In the genomic region with DNA sequence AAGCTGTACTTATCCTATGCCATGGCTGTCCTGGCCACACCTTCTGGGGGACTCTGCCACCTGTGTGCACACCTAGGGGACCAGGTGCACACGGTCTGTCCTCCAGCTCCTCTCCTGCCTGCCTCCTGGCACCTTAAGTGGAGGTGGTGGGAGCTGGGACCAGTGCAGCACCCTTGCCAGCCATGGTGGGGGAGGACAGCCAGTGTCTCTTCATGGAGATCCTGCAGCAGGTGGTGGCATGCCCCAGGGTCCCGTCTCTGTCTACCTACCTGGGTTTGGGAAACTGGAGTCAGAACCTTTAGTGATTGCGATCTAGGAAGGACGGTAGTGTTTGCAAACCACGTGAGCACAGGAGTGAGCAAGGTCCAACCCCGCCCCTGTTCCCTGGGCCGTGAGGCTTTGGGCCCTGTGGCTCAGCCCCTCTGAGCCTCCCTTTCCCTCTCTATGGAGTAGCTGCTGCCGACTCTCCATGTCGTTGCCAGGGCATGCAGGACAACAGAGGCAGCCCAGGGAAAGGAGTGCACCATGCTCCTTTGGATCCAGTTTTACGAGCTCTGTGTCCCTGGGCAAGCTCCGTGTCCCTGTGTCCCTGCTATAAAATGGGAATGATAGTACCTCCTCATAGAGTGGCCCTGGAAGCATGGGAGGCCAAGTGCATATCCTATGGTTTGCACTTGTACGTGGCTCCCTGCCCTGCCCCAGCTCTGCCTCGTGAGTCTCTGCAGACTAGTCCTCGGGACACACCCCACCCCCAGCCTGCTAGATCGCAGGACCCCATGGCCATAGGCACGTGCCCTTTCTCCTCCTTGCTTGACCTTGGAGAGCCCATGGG, we compare ENCODE assay signal across 1 cellular context.
TF ChIP-seq lines count a peak whose summit lies in the region.

No MANE protein-coding gene starts in this region.

TF ChIP-seq in WTC11, 78 proteins besides CTCF, POLR2A, EP300 and RAD21 (continued from another document):
- TF ChIP-seq, protein P1, sequence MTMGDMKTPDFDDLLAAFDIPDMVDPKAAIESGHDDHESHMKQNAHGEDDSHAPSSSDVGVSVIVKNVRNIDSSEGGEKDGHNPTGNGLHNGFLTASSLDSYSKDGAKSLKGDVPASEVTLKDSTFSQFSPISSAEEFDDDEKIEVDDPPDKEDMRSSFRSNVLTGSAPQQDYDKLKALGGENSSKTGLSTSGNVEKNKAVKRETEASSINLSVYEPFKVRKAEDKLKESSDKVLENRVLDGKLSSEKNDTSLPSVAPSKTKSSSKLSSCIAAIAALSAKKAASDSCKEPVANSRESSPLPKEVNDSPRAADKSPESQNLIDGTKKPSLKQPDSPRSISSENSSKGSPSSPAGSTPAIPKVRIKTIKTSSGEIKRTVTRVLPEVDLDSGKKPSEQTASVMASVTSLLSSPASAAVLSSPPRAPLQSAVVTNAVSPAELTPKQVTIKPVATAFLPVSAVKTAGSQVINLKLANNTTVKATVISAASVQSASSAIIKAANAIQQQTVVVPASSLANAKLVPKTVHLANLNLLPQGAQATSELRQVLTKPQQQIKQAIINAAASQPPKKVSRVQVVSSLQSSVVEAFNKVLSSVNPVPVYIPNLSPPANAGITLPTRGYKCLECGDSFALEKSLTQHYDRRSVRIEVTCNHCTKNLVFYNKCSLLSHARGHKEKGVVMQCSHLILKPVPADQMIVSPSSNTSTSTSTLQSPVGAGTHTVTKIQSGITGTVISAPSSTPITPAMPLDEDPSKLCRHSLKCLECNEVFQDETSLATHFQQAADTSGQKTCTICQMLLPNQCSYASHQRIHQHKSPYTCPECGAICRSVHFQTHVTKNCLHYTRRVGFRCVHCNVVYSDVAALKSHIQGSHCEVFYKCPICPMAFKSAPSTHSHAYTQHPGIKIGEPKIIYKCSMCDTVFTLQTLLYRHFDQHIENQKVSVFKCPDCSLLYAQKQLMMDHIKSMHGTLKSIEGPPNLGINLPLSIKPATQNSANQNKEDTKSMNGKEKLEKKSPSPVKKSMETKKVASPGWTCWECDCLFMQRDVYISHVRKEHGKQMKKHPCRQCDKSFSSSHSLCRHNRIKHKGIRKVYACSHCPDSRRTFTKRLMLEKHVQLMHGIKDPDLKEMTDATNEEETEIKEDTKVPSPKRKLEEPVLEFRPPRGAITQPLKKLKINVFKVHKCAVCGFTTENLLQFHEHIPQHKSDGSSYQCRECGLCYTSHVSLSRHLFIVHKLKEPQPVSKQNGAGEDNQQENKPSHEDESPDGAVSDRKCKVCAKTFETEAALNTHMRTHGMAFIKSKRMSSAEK (CRISPR knock-in tag; IDR thresholded peaks at IDR 0.05; ENCODE audit: borderline replicate concordance) = no peak
- TF ChIP-seq ETV6 (CRISPR knock-in tag; IDR thresholded peaks at IDR 0.05) = no peak
- peak; percentile 38; the same call in 1 of the 2 replicates for TF ChIP-seq GABPB1 (CRISPR knock-in tag; IDR thresholded peaks at IDR 0.05)
- TF ChIP-seq, protein P2, sequence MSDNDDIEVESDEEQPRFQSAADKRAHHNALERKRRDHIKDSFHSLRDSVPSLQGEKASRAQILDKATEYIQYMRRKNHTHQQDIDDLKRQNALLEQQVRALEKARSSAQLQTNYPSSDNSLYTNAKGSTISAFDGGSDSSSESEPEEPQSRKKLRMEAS (CRISPR knock-in tag; IDR thresholded peaks at IDR 0.05) = no peak
- TF ChIP-seq MYBL2 (CRISPR knock-in tag; IDR thresholded peaks at IDR 0.05) = no peak
TF ChIP-seq in WTC11: peak in this region for 1.
